Comparison of ENCODE assay signal across 29 cellular contexts in genomic region chr1:73306899-73307555, GRCh38.
"Had no signal": no experiment of that assay in that cellular context is flagged by ENCODE, and none has a peak within 500 bp of the region (broad histone marks: within the 10 kb centered on the region; RNA-seq: fewer than 3 reads in every experiment).

No MANE protein-coding gene starts in this region.

- H3K9ac ChIP-seq: parathyroid adenoma had no signal

- H2AFZ ChIP-seq: parathyroid adenoma had no signal

- H3K27ac ChIP-seq: neutrophil, ovary, parathyroid adenoma, psoas muscle, right lobe of liver, sigmoid colon, stomach, thoracic aorta, thyroid gland, tibial nerve, upper lobe of left lung, vagina had no signal

- H3K27me3 ChIP-seq: neutrophil, ovary, right lobe of liver, sigmoid colon, stomach, thyroid gland, tibial nerve, upper lobe of left lung, vagina had no signal

- H3K36me3 ChIP-seq: neutrophil, ovary, right lobe of liver, sigmoid colon, stomach, thoracic aorta, thyroid gland, tibial nerve, upper lobe of left lung, vagina had no signal

- H3K4me3 ChIP-seq: ovary, psoas muscle, right lobe of liver, sigmoid colon, stomach, thoracic aorta, thyroid gland, tibial nerve, upper lobe of left lung, vagina had no signal

- H3K4me1 ChIP-seq: parathyroid adenoma, psoas muscle, right lobe of liver, sigmoid colon, stomach, thyroid gland, tibial nerve, upper lobe of left lung, vagina had no signal

- ATAC-seq: naive thymus-derived CD8-positive, alpha-beta T cell; natural killer cell treated with Interleukin-12 subunit alpha and Interleukin-12 subunit beta and Interleukin-15 and Interleukin-18, amount 100 ng/mL, for 72 hours; psoas muscle; right cardiac atrium; stimulated activated effector memory CD8-positive, alpha-beta T cell treated with anti-CD3 and anti-CD28 coated beads, Interleukin-12 subunit alpha, Interleukin-12 subunit beta, amount 100 ng/mL, for 72 hours; stimulated activated naive B cell treated with anti-CD40 and anti-IgM and Interleukin-4, amounts not matched to agents 10 μg/mL and 1 μg/mL and 100 μg/mL, for 72 hours had no signal

- H3K9me3 ChIP-seq: neutrophil, ovary, psoas muscle, right lobe of liver, sigmoid colon, stomach, thoracic aorta, thyroid gland, tibial nerve, upper lobe of left lung, vagina had no signal

- DNase-seq: naive B cell; naive thymus-derived CD8-positive, alpha-beta T cell; nephron progenitor cell; nucleus accumbens; ovary; posterior cingulate gyrus; psoas muscle; right cardiac atrium; sigmoid colon; small intestine; stimulated activated CD4-positive, alpha-beta T cell treated with anti-CD3 and anti-CD28 coated beads, Interleukin-15, amount 100 ng/mL, for 24 hours; stimulated activated CD4-positive, alpha-beta T cell treated with anti-CD3 and anti-CD28 coated beads, Interleukin-2, amount 100 ng/mL, for 24 hours; stimulated activated CD4-positive, alpha-beta T cell treated with anti-CD3 and anti-CD28 coated beads, Interleukin-2, amount 100 ng/mL, for 48 hours; stimulated activated CD4-positive, alpha-beta T cell treated with anti-CD3 and anti-CD28 coated beads, Interleukin-4, amount 100 ng/mL, for 24 hours; stimulated activated naive B cell treated with anti-CD40 and anti-IgM and Interleukin-4, amounts not matched to agents 10 μg/mL and 1 μg/mL and 100 μg/mL, for 72 hours; stimulated activated naive CD4-positive, alpha-beta T cell treated with Interleukin-2 at 50 U/mL for 16 hours; stomach; thyroid gland; trophoblast cell; upper lobe of left lung had no signal

- H3K79me2 ChIP-seq: parathyroid adenoma had no signal

- FAIRE-seq: small intestine, urothelium cell line had no signal
